Comparison of ENCODE assay signal across 10 cellular contexts in genomic region chr6:88492824-88493223, GRCh38.
DNase-seq lines count a peak whose midpoint lies in the region; ATAC-seq and TF ChIP-seq lines count a peak whose summit lies in the region.
"Had no signal": no experiment of that assay in that cellular context is flagged by ENCODE, and none has a peak within 500 bp of the region (broad histone marks: within the 10 kb centered on the region; RNA-seq: fewer than 3 reads in every experiment).

No MANE protein-coding gene starts in this region.

- no peaks in the 10 kb centered on the region for H3K36me3 ChIP-seq in adipocyte (ENCODE audit: control insufficient read depth, insufficient read depth, low read length, severe bottlenecking)

- no peaks in the 10 kb centered on the region for H3K36me3 Mint-ChIP-seq in naive thymus-derived CD8-positive, alpha-beta T cell

- H3K27me3 Mint-ChIP-seq in naive thymus-derived CD8-positive, alpha-beta T cell = peaks cover 3 to 22% (median 10%) of the 10 kb centered on the region in 5 donors
- H3K27me3 Mint-ChIP-seq: IgD-negative memory B cell had no signal

- no peak overlapping the region for H3K9ac ChIP-seq in adipocyte (ENCODE audit: low read length)

- POLR2A ChIA-PET in naive thymus-derived CD8-positive, alpha-beta T cell (lab: Charles Lee) = no interaction called here

- DNase-seq in COLO829 (ENCODE audit: low spot score) = peak; percentile 41
- DNase-seq in HFF-Myc (ENCODE audit: extremely low read depth, low read depth) = no peak
- DNase-seq in adipocyte (ENCODE audit: low read depth) = peak; percentile 46
- DNase-seq in left lobe of liver (ENCODE audit: low spot score) = no peak
- no peak for DNase-seq in naive thymus-derived CD8-positive, alpha-beta T cell
- DNase-seq in NCI-H2227 treated with DMSO at 0.1 percent for 48 hours (lab: John Stamatoyannopoulos, UW) = no peak
- DNase-seq in NCI-H345 treated with DMSO at 0.1 percent for 48 hours (lab: John Stamatoyannopoulos, UW; ENCODE audit: unreplicated experiment) = no peak
- DNase-seq: stimulated activated naive CD4-positive, alpha-beta T cell treated with Interleukin-2 at 50 U/mL for 16 hours had no signal

- no peak overlapping the region for H3K27ac Mint-ChIP-seq in naive thymus-derived CD8-positive, alpha-beta T cell
- H3K27ac Mint-ChIP-seq: IgD-negative memory B cell had no signal

- peaks cover 6% of the 10 kb centered on the region for H3K9me3 ChIP-seq in adipocyte (ENCODE audit: control insufficient read depth, low read length)

- peak; percentile 30 for TF ChIP-seq CTCF in HFF-Myc (IDR thresholded peaks at IDR 0.05; ENCODE audit: low read depth, low read length, missing control alignments)

- peaks cover 28% of the 10 kb centered on the region for H3K4me1 ChIP-seq in adipocyte (ENCODE audit: control insufficient read depth, insufficient read depth, low read length)

- H3K4me3 Mint-ChIP-seq in naive thymus-derived CD8-positive, alpha-beta T cell = no peak overlapping the region

- H3K4me1 Mint-ChIP-seq in naive thymus-derived CD8-positive, alpha-beta T cell = peaks cover 0 to 13% (median 0%) of the 10 kb centered on the region in 4 donors

- H3K4me3 ChIP-seq in HFF-Myc (replicated peaks; ENCODE audit: low read depth, low read length) (no peak overlapping the region), adipocyte (ENCODE audit: low read length) (no peak overlapping the region)

- H3K27me3 ChIP-seq in adipocyte (replicated peaks; ENCODE audit: control insufficient read depth, insufficient read depth, low read length) = no peaks in the 10 kb centered on the region

- ATAC-seq in left lobe of liver (peak; percentile 78), HG02588 (IDR thresholded peaks at IDR 0.05; ENCODE audit: unreplicated experiment) (no peak)
- no peak for ATAC-seq in naive thymus-derived CD8-positive, alpha-beta T cell

- H3K9me3 Mint-ChIP-seq in naive thymus-derived CD8-positive, alpha-beta T cell = peaks cover 0 to 12% (median 0%) of the 10 kb centered on the region in 9 donors

Comparison
In these comparisons a context has a peak if more than half of its experiments do, and no peak if none do; other contexts are left out.
1. DNase-seq: peak in COLO829 (single experiment) and adipocyte (single experiment); none in HFF-Myc (single experiment), left lobe of liver (single experiment), naive thymus-derived CD8-positive, alpha-beta T cell (0 of 10), NCI-H2227 treated with DMSO at 0.1 percent for 48 hours (single experiment) and NCI-H345 treated with DMSO at 0.1 percent for 48 hours (single experiment).